ENCODE assay signal across 8 cellular contexts in the genomic region with DNA sequence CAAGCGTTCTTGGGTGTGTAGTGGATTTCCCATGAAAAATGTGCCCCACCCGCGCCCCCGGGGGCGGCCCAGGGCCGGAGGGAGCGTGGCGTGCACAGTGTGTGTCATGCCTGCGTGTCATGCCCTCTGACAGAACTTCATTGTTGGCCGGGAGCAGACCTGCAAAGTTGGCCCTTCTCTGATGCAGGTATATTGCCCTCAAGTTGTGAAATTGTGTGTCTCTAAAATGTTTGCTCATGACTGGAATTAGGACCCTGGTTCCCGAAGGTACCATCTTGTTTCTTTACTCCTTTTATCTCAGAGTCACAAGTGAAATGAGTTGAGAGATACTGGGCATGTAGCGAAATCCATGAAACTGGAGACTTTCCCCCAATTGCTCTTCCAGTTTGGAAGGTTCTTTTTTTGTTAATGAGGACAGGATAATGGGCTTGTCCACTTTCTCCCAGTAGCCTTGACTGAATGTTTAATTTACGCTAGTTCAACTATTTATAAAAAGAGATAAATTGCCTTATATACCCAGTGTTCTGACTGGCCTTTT. TPM values are rescaled to one million over a fixed set of nuclear protein-coding genes. Genes with fewer than 3 reads are reported as not detected.
DNase-seq lines count a peak whose midpoint lies in the region; ATAC-seq and TF ChIP-seq lines count a peak whose summit lies in the region.

No MANE protein-coding gene starts in this region.

- no peaks in the 10 kb centered on the region for H3K9me3 Mint-ChIP-seq in CD8-positive, alpha-beta memory T cell
- H3K9me3 Mint-ChIP-seq in activated naive CD8-positive, alpha-beta T cell treated with anti-CD3 and anti-CD28 coated beads, Interleukin-2, amount 10 ng/mL, durations not matched to agents 7 days and 5 days: no peaks in the 10 kb centered on the region

- no peaks in the 10 kb centered on the region for H3K36me3 ChIP-seq in CD8-positive, alpha-beta memory T cell (ENCODE audit: insufficient read depth, low read length)
- no peaks in the 10 kb centered on the region for H3K36me3 ChIP-seq in Peyer's patch

- H3K4me3 ChIP-seq in CD8-positive, alpha-beta memory T cell (ENCODE audit: low read length): peak overlapping the region; percentile 97
- H3K4me3 ChIP-seq in Peyer's patch (peak overlapping the region; percentile 77 to 81 (median 78)), skeletal muscle cell (ENCODE audit: low read depth, low read length) (peak overlapping the region; percentile 92)

- H3K27me3 Mint-ChIP-seq in CD8-positive, alpha-beta memory T cell: no peaks in the 10 kb centered on the region
- no peaks in the 10 kb centered on the region for H3K27me3 Mint-ChIP-seq in activated naive CD8-positive, alpha-beta T cell treated with anti-CD3 and anti-CD28 coated beads, Interleukin-2, amount 10 ng/mL, durations not matched to agents 7 days and 5 days

- peak overlapping the region; percentile 93 to 98 (median 98) for H3K27ac Mint-ChIP-seq in CD8-positive, alpha-beta memory T cell
- peak overlapping the region; percentile 94 for H3K27ac Mint-ChIP-seq in activated naive CD8-positive, alpha-beta T cell treated with anti-CD3 and anti-CD28 coated beads, Interleukin-2, amount 10 ng/mL, durations not matched to agents 7 days and 5 days

- POLR2A ChIA-PET in CD8-positive, alpha-beta memory T cell (lab: Charles Lee): interaction anchor here (0.6 to 1.7 kb wide), 2 partner anchors 13 to 180 kb away, joined by 3 to 12 read pairs; no protein-coding TSS in a partner anchor
- POLR2A ChIA-PET in activated naive CD8-positive, alpha-beta T cell treated with anti-CD3 and anti-CD28 coated beads, Interleukin-2, amount 10 ng/mL, durations not matched to agents 7 days and 5 days (lab: Charles Lee): interaction anchor here (0.6 to 1.9 kb wide), 6 partner anchors 11 to 382 kb away, joined by 3 to 11 read pairs (median 4); a partner anchor contains a TSS

- H3K27me3 ChIP-seq in CD8-positive, alpha-beta memory T cell (ENCODE audit: insufficient read depth, low read length, poor library complexity, severe bottlenecking): no peaks in the 10 kb centered on the region
- H3K27me3 ChIP-seq in Peyer's patch: no peaks in the 10 kb centered on the region

- ATAC-seq in HG02623 (IDR thresholded peaks at IDR 0.05; ENCODE audit: unreplicated experiment) (peak; percentile 5), GM18870 (IDR thresholded peaks at IDR 0.05; ENCODE audit: unreplicated experiment) (no peak), GM19463 (IDR thresholded peaks at IDR 0.05; ENCODE audit: unreplicated experiment) (no peak)
- no peak for ATAC-seq in activated naive CD8-positive, alpha-beta T cell treated with anti-CD3 and anti-CD28 coated beads, Interleukin-2, amount 10 ng/mL, durations not matched to agents 7 days and 5 days (ENCODE audit: low read depth)

- H3K4me1 Mint-ChIP-seq in CD8-positive, alpha-beta memory T cell: peaks cover 36 to 56% (median 54%) of the 10 kb centered on the region in 3 donors
- peaks cover 35% of the 10 kb centered on the region for H3K4me1 Mint-ChIP-seq in activated naive CD8-positive, alpha-beta T cell treated with anti-CD3 and anti-CD28 coated beads, Interleukin-2, amount 10 ng/mL, durations not matched to agents 7 days and 5 days

- CTCF ChIA-PET in CD8-positive, alpha-beta memory T cell (lab: Charles Lee): interaction anchor here (1.0 to 1.9 kb wide), 4 partner anchors 10 to 37 kb away, joined by 3 to 8 read pairs (median 7); a partner anchor contains a TSS

- no peak for TF ChIP-seq CTCF in Peyer's patch (IDR thresholded peaks at IDR 0.05)

- peaks cover 0 to 7% (median 0%) of the 10 kb centered on the region in 3 donors for H3K36me3 Mint-ChIP-seq in CD8-positive, alpha-beta memory T cell
- no peaks in the 10 kb centered on the region for H3K36me3 Mint-ChIP-seq in activated naive CD8-positive, alpha-beta T cell treated with anti-CD3 and anti-CD28 coated beads, Interleukin-2, amount 10 ng/mL, durations not matched to agents 7 days and 5 days

- H3K4me1 ChIP-seq in CD8-positive, alpha-beta memory T cell (ENCODE audit: insufficient read depth, low read length): peaks cover 33% of the 10 kb centered on the region
- peaks cover 0 to 20% (median 0%) of the 10 kb centered on the region in 4 donors for H3K4me1 ChIP-seq in Peyer's patch

- peak overlapping the region; percentile 94 for H3K27ac ChIP-seq in CD8-positive, alpha-beta memory T cell (ENCODE audit: low read depth, low read length)
- H3K27ac ChIP-seq in Peyer's patch: peak overlapping the region; percentile 87 to 89 (median 87)

- peak overlapping the region; percentile 91 to 94 (median 93) for H3K4me3 Mint-ChIP-seq in CD8-positive, alpha-beta memory T cell
- H3K4me3 Mint-ChIP-seq in activated naive CD8-positive, alpha-beta T cell treated with anti-CD3 and anti-CD28 coated beads, Interleukin-2, amount 10 ng/mL, durations not matched to agents 7 days and 5 days: peak overlapping the region; percentile 92

- no peak for TF ChIP-seq POLR2A in Peyer's patch (IDR thresholded peaks at IDR 0.05)

- H3K9me3 ChIP-seq in CD8-positive, alpha-beta memory T cell (ENCODE audit: low read length): no peaks in the 10 kb centered on the region
- no peaks in the 10 kb centered on the region for H3K9me3 ChIP-seq in Peyer's patch

- DNase-seq in CD8-positive, alpha-beta memory T cell: peak in 2 of 5 donors; percentile 17 to 56
- DNase-seq in Peyer's patch (peak in 2 of 3 donors; percentile 49 to 65), hepatic stellate cell (ENCODE audit: low spot score) (peak; percentile 48), skeletal muscle cell (ENCODE audit: low read depth) (no peak)
- DNase-seq in activated naive CD8-positive, alpha-beta T cell treated with anti-CD3 and anti-CD28 coated beads, Interleukin-2, amount 10 ng/mL, durations not matched to agents 7 days and 5 days: no peak

RNA-seq across cellular contexts. Expression of a gene that starts 26.2 kb away (rescaled TPM):
- 10 to 100 TPM; 64.4 to 65.1 TPM for total RNA-seq in CD8-positive, alpha-beta memory T cell
- polyA plus RNA-seq in CD8-positive, alpha-beta memory T cell: 54.1 TPM
- 10 to 100 TPM in 3 of 4 donors, 1 to 10 TPM in 1; 7.4 to 50.3 (median 14.3) TPM for total RNA-seq in Peyer's patch
- total RNA-seq in activated naive CD8-positive, alpha-beta T cell treated with anti-CD3 and anti-CD28 coated beads, Interleukin-2, amount 10 ng/mL, durations not matched to agents 7 days and 5 days: 10 to 100 TPM; 31.6 to 37.9 TPM

RNA-seq across cellular contexts. Expression of a gene that starts 26.6 kb away (rescaled TPM):
- 10 to 100 TPM; 59.7 to 62.1 TPM for total RNA-seq in CD8-positive, alpha-beta memory T cell
- 34.5 TPM for polyA plus RNA-seq in CD8-positive, alpha-beta memory T cell
- total RNA-seq in Peyer's patch: 10 to 100 TPM; 17.5 to 23.2 (median 22.0) TPM
- 10 to 100 TPM; 43.5 to 45.4 TPM for total RNA-seq in activated naive CD8-positive, alpha-beta T cell treated with anti-CD3 and anti-CD28 coated beads, Interleukin-2, amount 10 ng/mL, durations not matched to agents 7 days and 5 days

Comparison
In these comparisons a context has a peak if more than half of its experiments do, and no peak if none do; other contexts are left out.
1. DNase-seq: peak in Peyer's patch (2 of 3) and hepatic stellate cell (single experiment); none in activated naive CD8-positive, alpha-beta T cell treated with anti-CD3 and anti-CD28 coated beads, Interleukin-2, amount 10 ng/mL, durations not matched to agents 7 days and 5 days (single experiment) and skeletal muscle cell (single experiment).
2. Peak in every context shown above with its lines, with median percentiles within 50 percentile points of each other: H3K4me3 ChIP-seq.